Comparison of ENCODE assay signal across 1 cellular context in the genomic region with DNA sequence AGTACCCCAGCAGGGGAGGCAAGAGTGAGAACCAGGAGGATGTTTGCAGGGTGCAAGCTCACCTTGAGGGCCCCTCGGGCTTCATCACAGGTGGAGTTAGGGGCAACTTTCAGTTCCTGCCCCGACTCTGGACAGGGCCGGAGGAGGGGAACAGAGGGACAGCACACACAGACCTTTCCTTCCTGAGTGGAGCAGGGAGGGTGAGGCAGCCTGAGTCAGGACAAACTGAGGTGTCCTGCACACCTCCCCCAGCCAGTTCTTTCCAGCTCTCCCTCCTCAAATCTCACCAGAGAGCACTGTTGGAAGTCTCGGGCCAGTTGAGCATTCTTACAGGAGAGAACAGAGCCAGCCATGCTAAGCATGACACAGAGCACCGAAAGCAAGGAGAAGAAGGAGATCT.
TF ChIP-seq lines count a peak whose summit lies in the region.

No MANE protein-coding gene starts in this region.

TF ChIP-seq in HepG2, 621 proteins besides CTCF, POLR2A, EP300 and RAD21:
- TF ChIP-seq ZNF30 (CRISPR knock-in tag; IDR thresholded peaks at IDR 0.05) (no peak), CHD4 (IDR thresholded peaks at IDR 0.05; ENCODE audit: borderline replicate concordance, low read length) (no peak)
- TF ChIP-seq, protein P1, sequence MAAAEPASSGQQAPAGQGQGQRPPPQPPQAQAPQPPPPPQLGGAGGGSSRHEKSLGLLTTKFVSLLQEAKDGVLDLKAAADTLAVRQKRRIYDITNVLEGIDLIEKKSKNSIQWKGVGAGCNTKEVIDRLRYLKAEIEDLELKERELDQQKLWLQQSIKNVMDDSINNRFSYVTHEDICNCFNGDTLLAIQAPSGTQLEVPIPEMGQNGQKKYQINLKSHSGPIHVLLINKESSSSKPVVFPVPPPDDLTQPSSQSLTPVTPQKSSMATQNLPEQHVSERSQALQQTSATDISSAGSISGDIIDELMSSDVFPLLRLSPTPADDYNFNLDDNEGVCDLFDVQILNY (CRISPR knock-in tag; conservative IDR thresholded peaks at IDR 0.05): no peak
- TF ChIP-seq, protein P2, sequence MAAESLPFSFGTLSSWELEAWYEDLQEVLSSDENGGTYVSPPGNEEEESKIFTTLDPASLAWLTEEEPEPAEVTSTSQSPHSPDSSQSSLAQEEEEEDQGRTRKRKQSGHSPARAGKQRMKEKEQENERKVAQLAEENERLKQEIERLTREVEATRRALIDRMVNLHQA (CRISPR knock-in tag; IDR thresholded peaks at IDR 0.05): no peak
- TF ChIP-seq, protein P3, sequence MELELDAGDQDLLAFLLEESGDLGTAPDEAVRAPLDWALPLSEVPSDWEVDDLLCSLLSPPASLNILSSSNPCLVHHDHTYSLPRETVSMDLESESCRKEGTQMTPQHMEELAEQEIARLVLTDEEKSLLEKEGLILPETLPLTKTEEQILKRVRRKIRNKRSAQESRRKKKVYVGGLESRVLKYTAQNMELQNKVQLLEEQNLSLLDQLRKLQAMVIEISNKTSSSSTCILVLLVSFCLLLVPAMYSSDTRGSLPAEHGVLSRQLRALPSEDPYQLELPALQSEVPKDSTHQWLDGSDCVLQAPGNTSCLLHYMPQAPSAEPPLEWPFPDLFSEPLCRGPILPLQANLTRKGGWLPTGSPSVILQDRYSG (CRISPR knock-in tag; IDR thresholded peaks at IDR 0.05): no peak
